23 cellular contexts compared by ENCODE assay signal in the genomic region with DNA sequence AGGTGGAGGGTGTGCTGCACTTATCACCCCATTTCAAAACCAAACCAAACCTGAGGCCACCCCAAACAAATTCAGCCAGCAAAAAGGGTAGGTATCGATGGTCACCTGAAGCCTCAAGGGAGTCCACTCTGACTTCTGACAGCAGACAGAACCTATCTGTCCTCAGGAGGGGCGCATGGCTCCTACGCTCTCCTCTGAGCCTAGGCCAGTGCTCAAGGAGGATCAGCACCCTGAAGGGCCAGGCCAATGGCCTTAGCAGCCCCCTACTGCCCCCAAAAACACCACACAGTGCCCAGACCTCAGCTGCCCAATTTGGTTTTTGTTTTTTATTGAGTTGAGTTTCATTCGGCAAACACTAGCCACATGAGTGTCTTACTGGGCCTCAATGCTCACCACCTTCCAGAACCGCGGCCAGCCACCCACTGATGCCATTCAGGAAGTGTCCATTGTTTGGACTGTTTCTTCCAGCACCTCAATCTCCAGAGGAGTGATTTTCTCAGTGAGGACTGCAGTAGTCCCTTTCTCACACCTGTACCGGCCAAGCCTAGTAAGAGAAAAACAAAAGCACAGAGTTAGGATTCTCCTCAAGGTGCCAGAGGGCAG.
A peak's percentile ranks its signal among the peaks of the same experiment; 100 is the strongest.
DNase-seq lines count a peak whose midpoint lies in the region; ATAC-seq, FAIRE-seq and TF ChIP-seq lines count a peak whose summit lies in the region.
"Had no signal": no experiment of that assay in that cellular context is flagged by ENCODE, and none has a peak within 500 bp of the region (broad histone marks: within the 10 kb centered on the region; RNA-seq: fewer than 3 reads in every experiment).

No MANE protein-coding gene starts in this region.

- H3K36me3 ChIP-seq in ACC112 (ENCODE audit: insufficient read depth, low read length), result peaks cover 32% of the 10 kb centered on the region; the same call in 1 of the 2 replicates
- H3K36me3 ChIP-seq in HCT116 (ENCODE audit: control insufficient read depth in 1 of 2, insufficient read depth in 2 of 2, low read length in 2 of 2), result peaks cover 27 to 45% of the 10 kb centered on the region in 2 experiments

- TF ChIP-seq CTCF in HCT116 (IDR thresholded peaks at IDR 0.05 in 2 of 3, conservative IDR thresholded peaks at IDR 0.05 in 1 of 3; ENCODE audit: borderline replicate concordance in 1 of 3, insufficient read depth in 1 of 3, low read depth in 2 of 3, low read length in 2 of 3), result no peak
- no peak for TF ChIP-seq CTCF in chondrocyte (IDR thresholded peaks at IDR 0.05)

- peak overlapping the region; percentile 70 for H3K27ac Mint-ChIP-seq in chondrocyte (ENCODE audit: unreplicated experiment)
- H3K27ac Mint-ChIP-seq in natural killer cell treated with Interleukin-12 subunit alpha and Interleukin-12 subunit beta and Interleukin-15 and Interleukin-18, amount 100 ng/mL, for 72 hours, result no peak overlapping the region
- H3K27ac Mint-ChIP-seq: activated T-cell treated with anti-CD3 and anti-CD28 coated beads, Interleukin-2, amount 50 U/mL, for 72 hours had no signal

- CTCF ChIA-PET in HCT116 (lab: Charles Lee), result no interaction called here

- H3K4me2 ChIP-seq in HCT116 (ENCODE audit: low read length), result no peak overlapping the region
- H3K4me2 ChIP-seq: hepatocyte had no signal

- H2AFZ ChIP-seq in ACC112 (ENCODE audit: low read length, unreplicated experiment), result no peak overlapping the region
- H2AFZ ChIP-seq in HCT116 (ENCODE audit: low read depth, low read length, poor library complexity, severe bottlenecking), result no peak overlapping the region
- H2AFZ ChIP-seq: hepatocyte had no signal

- TF ChIP-seq POLR2A in HCT116 (IDR thresholded peaks at IDR 0.05; ENCODE audit: borderline replicate concordance, extremely low read depth, insufficient read depth, insufficient read length), result no peak

- RAD21 ChIA-PET in HCT116 (lab: Charles Lee; ENCODE audit: low non-redundant PET in 1 of 2, low total read pairs in 2 of 2, uncharacterized antibody in 2 of 2, unreplicated experiment in 2 of 2), result no interaction called here

- no peak for TF ChIP-seq RAD21 in HCT116 (IDR thresholded peaks at IDR 0.05; ENCODE audit: low read depth)

- no peaks in the 10 kb centered on the region for H3K9me3 ChIP-seq in HCT116 (ENCODE audit: control insufficient read depth in 1 of 2, insufficient read depth in 1 of 2, low read depth in 1 of 2, low read length in 2 of 2)

- no peak for DNase-seq in HCT116 (ENCODE audit: low read depth, low spot score)
- DNase-seq in chondrocyte (ENCODE audit: low spot score), result no peak
- peak; percentile 18 for DNase-seq in natural killer cell treated with Interleukin-12 subunit alpha and Interleukin-12 subunit beta and Interleukin-15 and Interleukin-18, amount 100 ng/mL, for 72 hours (ENCODE audit: low spot score)
- no peak for DNase-seq in HTR-8/SVneo (ENCODE audit: insufficient read length, low spot score)
- DNase-seq in NCI-H2196 (lab: John Stamatoyannopoulos, UW; ENCODE audit: unreplicated experiment), result no peak
- DNase-seq in globus pallidus (ENCODE audit: low spot score), result no peak
- DNase-seq: activated CD8-positive, alpha-beta T cell treated with anti-CD3 and anti-CD28 coated beads, Interleukin-2, amount 10 ng/mL, durations not matched to agents 7 days and 5 days; activated naive CD8-positive, alpha-beta T cell treated with anti-CD3 and anti-CD28 coated beads, Interleukin-2, amount 10 ng/mL, durations not matched to agents 7 days and 5 days; activated T-cell treated with anti-CD3 and anti-CD28 coated beads, Interleukin-2, amount 50 U/mL, for 72 hours; effector CD4-positive, alpha-beta T cell; Karpas-422; mammary epithelial cell; NCI-H1092; NCI-H2081 treated with DMSO at 0.1 percent for 48 hours; NCI-H524; SIG-M5; stimulated activated naive CD8-positive, alpha-beta T cell treated with anti-CD3 and anti-CD28 coated beads, Interleukin-15, Interleukin-2, amounts not matched to agents 100 U/mL and 50 U/mL, for 24 hours; T-helper 17 cell; WERI-Rb-1 had no signal

- H3K4me3 Mint-ChIP-seq in chondrocyte (ENCODE audit: unreplicated experiment), result no peak overlapping the region
- H3K4me3 Mint-ChIP-seq in natural killer cell treated with Interleukin-12 subunit alpha and Interleukin-12 subunit beta and Interleukin-15 and Interleukin-18, amount 100 ng/mL, for 72 hours, result no peak overlapping the region
- H3K4me3 Mint-ChIP-seq: activated CD8-positive, alpha-beta T cell treated with anti-CD3 and anti-CD28 coated beads, Interleukin-2, amount 10 ng/mL, durations not matched to agents 7 days and 5 days; activated naive CD8-positive, alpha-beta T cell treated with anti-CD3 and anti-CD28 coated beads, Interleukin-2, amount 10 ng/mL, durations not matched to agents 7 days and 5 days; activated T-cell treated with anti-CD3 and anti-CD28 coated beads, Interleukin-2, amount 50 U/mL, for 72 hours had no signal

- H3K27ac ChIP-seq in ACC112 (ENCODE audit: low read depth, low read length) (peak overlapping the region; percentile 68; the same call in 1 of the 2 replicates), HCT116 (ENCODE audit: low read depth, low read length) (no peak overlapping the region)
- H3K27ac ChIP-seq: hepatocyte, WERI-Rb-1 had no signal

- H3K27me3 ChIP-seq in ACC112 (ENCODE audit: insufficient read depth, low read length) (no peaks in the 10 kb centered on the region), HCT116 (ENCODE audit: insufficient read depth, low read length) (no peaks in the 10 kb centered on the region)
- H3K27me3 ChIP-seq: hepatocyte had no signal

- H3K9ac ChIP-seq in HCT116 (ENCODE audit: low read length), result no peak overlapping the region

- intact Hi-C loops in HCT116 (cut with micrococcal nuclease), result no loop called here

- peaks cover 21% of the 10 kb centered on the region for H3K79me2 ChIP-seq in ACC112 (ENCODE audit: control insufficient read depth, insufficient read depth, low read length, unreplicated experiment)
- H3K79me2 ChIP-seq in HCT116 (ENCODE audit: insufficient read depth, low read length), result peaks cover 41% of the 10 kb centered on the region

- BruUV-seq in HCT116 (replicated peaks; lab: Mats Ljungman, UMichigan), result no TSS peak

- no peak for ATAC-seq in HCT116
- ATAC-seq in natural killer cell treated with Interleukin-12 subunit alpha and Interleukin-12 subunit beta and Interleukin-15 and Interleukin-18, amount 100 ng/mL, for 72 hours, result no peak
- no peak for ATAC-seq in GM18519 (IDR thresholded peaks at IDR 0.05; ENCODE audit: low FRiP score, unreplicated experiment)
- ATAC-seq: activated CD8-positive, alpha-beta T cell treated with anti-CD3 and anti-CD28 coated beads, Interleukin-2, amount 10 ng/mL, durations not matched to agents 7 days and 5 days; activated T-cell treated with anti-CD3 and anti-CD28 coated beads, Interleukin-2, amount 50 U/mL, for 72 hours; stimulated activated naive CD8-positive, alpha-beta T cell treated with anti-CD3 and anti-CD28 coated beads, Interleukin-15, Interleukin-2, amounts not matched to agents 100 U/mL and 50 U/mL, for 24 hours; T-helper 17 cell had no signal

- H3K4me1 Mint-ChIP-seq in chondrocyte (ENCODE audit: low read depth), result peaks cover 27% of the 10 kb centered on the region
- peaks cover 12 to 22% of the 10 kb centered on the region in 2 donors for H3K4me1 Mint-ChIP-seq in natural killer cell treated with Interleukin-12 subunit alpha and Interleukin-12 subunit beta and Interleukin-15 and Interleukin-18, amount 100 ng/mL, for 72 hours (ENCODE audit: low read depth in 2 of 2)

- peaks cover 11% of the 10 kb centered on the region; the same call in 1 of the 2 replicates for H4K20me1 ChIP-seq in HCT116 (ENCODE audit: insufficient read depth)

- H3K36me3 Mint-ChIP-seq in chondrocyte (ENCODE audit: low read depth), result peaks cover 41% of the 10 kb centered on the region
- no peaks in the 10 kb centered on the region for H3K36me3 Mint-ChIP-seq in natural killer cell treated with Interleukin-12 subunit alpha and Interleukin-12 subunit beta and Interleukin-15 and Interleukin-18, amount 100 ng/mL, for 72 hours

- no peaks in the 10 kb centered on the region for H3K27me3 Mint-ChIP-seq in chondrocyte (ENCODE audit: low read depth)
- H3K27me3 Mint-ChIP-seq in natural killer cell treated with Interleukin-12 subunit alpha and Interleukin-12 subunit beta and Interleukin-15 and Interleukin-18, amount 100 ng/mL, for 72 hours, result no peaks in the 10 kb centered on the region
- H3K27me3 Mint-ChIP-seq: activated naive CD8-positive, alpha-beta T cell treated with anti-CD3 and anti-CD28 coated beads, Interleukin-2, amount 10 ng/mL, durations not matched to agents 7 days and 5 days; T-helper 17 cell had no signal

- H3K4me1 ChIP-seq in ACC112 (ENCODE audit: control insufficient read depth, insufficient read depth, low read length, unreplicated experiment) (no peaks in the 10 kb centered on the region), HCT116 (ENCODE audit: control insufficient read depth in 1 of 2, insufficient read depth in 2 of 2, low read length in 2 of 2) (no peaks in the 10 kb centered on the region)

- H3K9me2 ChIP-seq in HCT116 (ENCODE audit: insufficient read depth), result no peaks in the 10 kb centered on the region

- no peak for FAIRE-seq in HTR-8/SVneo (lab: Jason Lieb, UNC)
- FAIRE-seq: islet of Langerhans had no signal

- no peaks in the 10 kb centered on the region for H3K9me3 Mint-ChIP-seq in chondrocyte (ENCODE audit: low read depth)
- H3K9me3 Mint-ChIP-seq in natural killer cell treated with Interleukin-12 subunit alpha and Interleukin-12 subunit beta and Interleukin-15 and Interleukin-18, amount 100 ng/mL, for 72 hours, result no peaks in the 10 kb centered on the region
- H3K9me3 Mint-ChIP-seq: activated naive CD8-positive, alpha-beta T cell treated with anti-CD3 and anti-CD28 coated beads, Interleukin-2, amount 10 ng/mL, durations not matched to agents 7 days and 5 days; activated T-cell treated with anti-CD3 and anti-CD28 coated beads, Interleukin-2, amount 50 U/mL, for 72 hours had no signal

- POLR2A ChIA-PET in HCT116 (lab: Charles Lee), result no interaction called here

- H3K4me3 ChIP-seq in ACC112 (ENCODE audit: low read depth, low read length), result no peak overlapping the region
- H3K4me3 ChIP-seq in HCT116 (replicated peaks in 1 of 2; ENCODE audit: low read depth in 1 of 2, low read length in 2 of 2), result no peak overlapping the region
- H3K4me3 ChIP-seq: hepatocyte had no signal

TF ChIP-seq in HCT116, 20 proteins besides CTCF, POLR2A, EP300 and RAD21:
- TF ChIP-seq JUND (IDR thresholded peaks at IDR 0.05), result 0 out of 2 replicates have a peak, but pooled peaks have one; percentile 3
- TF ChIP-seq, protein P1, sequence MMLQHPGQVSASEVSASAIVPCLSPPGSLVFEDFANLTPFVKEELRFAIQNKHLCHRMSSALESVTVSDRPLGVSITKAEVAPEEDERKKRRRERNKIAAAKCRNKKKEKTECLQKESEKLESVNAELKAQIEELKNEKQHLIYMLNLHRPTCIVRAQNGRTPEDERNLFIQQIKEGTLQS (IDR thresholded peaks at IDR 0.05), result no peak
